Comparison of ENCODE assay signal across 19 cellular contexts in genomic region chr2:85427300-85427699, GRCh38. TPM values are rescaled to one million over a fixed set of nuclear protein-coding genes. Genes with fewer than 3 reads are reported as not detected.
DNase-seq lines count a peak whose midpoint lies in the region; ATAC-seq, FAIRE-seq and TF ChIP-seq lines count a peak whose summit lies in the region.
"Had no signal": no experiment of that assay in that cellular context is flagged by ENCODE, and none has a peak within 500 bp of the region (broad histone marks: within the 10 kb centered on the region; RNA-seq: fewer than 3 reads in every experiment).

No MANE protein-coding gene starts in this region.

- DNase-seq in H7: peak; percentile 23
- peak; percentile 79 for DNase-seq in NCI-H526 treated with DMSO at 0.1 percent for 48 hours (lab: John Stamatoyannopoulos, UW)
- peak; percentile 73 for DNase-seq in left lobe of liver (ENCODE audit: low spot score)
- no peak for DNase-seq in pancreas
- no peak for DNase-seq in esophagus muscularis mucosa (ENCODE audit: extremely low spot score)
- DNase-seq: C1 segment of cervical spinal cord, NCI-H1105 treated with DMSO at 0.1 percent for 48 hours, NCI-H1694, NCI-H2081 treated with DMSO at 0.1 percent for 48 hours, NCI-H774, SIG-M5 had no signal

- H3K27ac ChIP-seq in pancreas: peak overlapping the region in 1 of 4 donors; percentile 9
- no peak overlapping the region for H3K27ac ChIP-seq in esophagus muscularis mucosa (replicated peaks in 1 of 4)

- peak; percentile 66 for ATAC-seq in left lobe of liver
- ATAC-seq in pancreas: peak in 3 of 4 donors; percentile 28 to 58 (median 37)
- ATAC-seq in GM19452 (IDR thresholded peaks at IDR 0.05; ENCODE audit: unreplicated experiment): no peak
- ATAC-seq in GM18511 (IDR thresholded peaks at IDR 0.05; ENCODE audit: unreplicated experiment): no peak
- no peak for ATAC-seq in HG02840 (IDR thresholded peaks at IDR 0.05; ENCODE audit: low FRiP score, unreplicated experiment)
- ATAC-seq: SK-N-SH treated with all-trans-retinoic acid at 6 μM for 48 hours had no signal

- TF ChIP-seq CTCF in pancreas (IDR thresholded peaks at IDR 0.05): no peak
- no peak for TF ChIP-seq CTCF in esophagus muscularis mucosa (IDR thresholded peaks at IDR 0.05)

- WGBS in pancreas, 2 donors: 48 to 55% methylated on average over 3 of the region's 3 CpGs
- WGBS in esophagus muscularis mucosa: 80% methylated on average over 3 of the region's 3 CpGs

- no peak for TF ChIP-seq POLR2A in esophagus muscularis mucosa (IDR thresholded peaks at IDR 0.05; ENCODE audit: low read depth)

- intact Hi-C loops in pancreas (cut with DNase I) (loop anchor here in 1 of 3 donors (10.0 kb wide), 1 partner anchor 128 kb away; no protein-coding TSS in a partner anchor), esophagus muscularis mucosa (cut with DNase I) (no loop called here)

- no peak overlapping the region for H3K4me3 ChIP-seq in H7 (ENCODE audit: insufficient read depth, low read depth, low read length)
- H3K4me3 ChIP-seq in pancreas: no peak overlapping the region
- H3K4me3 ChIP-seq in esophagus muscularis mucosa: no peak overlapping the region
- H3K4me3 ChIP-seq: HAP-1 had no signal

- H3K27me3 ChIP-seq in H7 (ENCODE audit: control insufficient read depth, insufficient read depth, low read length) (no peaks in the 10 kb centered on the region; the same call in none of the 2 replicates), pancreas (no peaks in the 10 kb centered on the region), esophagus muscularis mucosa (no peaks in the 10 kb centered on the region)

- H3K9me3 ChIP-seq in pancreas: no peaks in the 10 kb centered on the region
- no peaks in the 10 kb centered on the region for H3K9me3 ChIP-seq in esophagus muscularis mucosa
- H3K9me3 ChIP-seq: HAP-1 had no signal

- H3K36me3 ChIP-seq in H7 (replicated peaks; ENCODE audit: control insufficient read depth, insufficient read depth, low read length) (no peaks in the 10 kb centered on the region), pancreas (no peaks in the 10 kb centered on the region), esophagus muscularis mucosa (no peaks in the 10 kb centered on the region)
- H3K36me3 ChIP-seq: HAP-1 had no signal

- FAIRE-seq in pancreas (lab: Jason Lieb, UNC): no peak
- FAIRE-seq: D721Med, GM12892 had no signal

- H3K4me1 ChIP-seq in pancreas (peaks cover 28 to 30% (median 28%) of the 10 kb centered on the region in 3 donors), esophagus muscularis mucosa (peaks cover 0 to 4% (median 2%) of the 10 kb centered on the region in 4 donors)

- TF ChIP-seq EP300 in esophagus muscularis mucosa (IDR thresholded peaks at IDR 0.05): no peak

RNA-seq across cellular contexts. Expression of gene SH2D6, which starts 8.8 kb away (rescaled TPM):
- total RNA-seq in H7 (2014; rRNA removed; shearing (Covaris generic)): not detected in 2 replicates
- 3.1 TPM for total RNA-seq in left lobe of liver
- total RNA-seq in pancreas: 1 to 10 TPM in 5 of 6 donors, under 1 TPM in 1; 0.70 to 9.7 (median 2.8) TPM
- polyA plus RNA-seq in pancreas: 10 to 100 TPM; 21.3 to 28.1 TPM
- total RNA-seq in esophagus muscularis mucosa: not detected
- total RNA-seq: RPMI7951 had no signal

RNA-seq across cellular contexts. Expression of gene CAPG, which starts 17.1 kb away (rescaled TPM):
- total RNA-seq in H7 (2014; rRNA removed; shearing (Covaris generic)): 242 and 268 TPM in 2 replicates
- total RNA-seq in left lobe of liver: 5.0 TPM
- 100 to 1,000 TPM in 1 of 6 donors, 10 to 100 TPM in 5; 10.9 to 111 (median 29.0) TPM for total RNA-seq in pancreas
- polyA plus RNA-seq in pancreas: 10 to 100 TPM; 37.6 to 41.3 TPM
- 10 to 100 TPM; 22.8 to 73.6 (median 30.8) TPM for total RNA-seq in esophagus muscularis mucosa

Comparison
In these comparisons a context has a peak if more than half of its experiments do, and no peak if none do; other contexts are left out.
1. DNase-seq: peak in H7 (single experiment), NCI-H526 treated with DMSO at 0.1 percent for 48 hours (single experiment) and left lobe of liver (single experiment); none in pancreas (0 of 6) and esophagus muscularis mucosa (single experiment).
2. ATAC-seq: peak in left lobe of liver (single experiment) and pancreas (3 of 4); none in GM19452 (single experiment), GM18511 (single experiment) and HG02840 (single experiment).